Comparison of ENCODE assay signal across 14 cellular contexts in genomic region chr2:12884713-12885282, GRCh38.
DNase-seq lines count a peak whose midpoint lies in the region; ATAC-seq, FAIRE-seq and TF ChIP-seq lines count a peak whose summit lies in the region.
"Had no signal": no experiment of that assay in that cellular context is flagged by ENCODE, and none has a peak within 500 bp of the region (broad histone marks: within the 10 kb centered on the region; RNA-seq: fewer than 3 reads in every experiment).

No MANE protein-coding gene starts in this region.

- intact Hi-C loops in CD4-positive, alpha-beta T cell (cut with DNase I, micrococcal nuclease): no loop called here

- H3K9me3 ChIP-seq in upper lobe of left lung: no peaks in the 10 kb centered on the region
- H3K9me3 ChIP-seq in CD4-positive, alpha-beta T cell (ENCODE audit: control insufficient read depth, low read length): no peaks in the 10 kb centered on the region

- 50 to 52% methylated on average over 5 to 7 of the region's 7 CpGs for WGBS in upper lobe of left lung, 2 donors

- peaks cover 15 to 18% (median 16%) of the 10 kb centered on the region in 4 donors for H3K4me1 ChIP-seq in upper lobe of left lung

- H3K4me3 Mint-ChIP-seq in CD4-positive, alpha-beta T cell: no peak overlapping the region
- H3K4me3 Mint-ChIP-seq: brain, immature natural killer cell had no signal

- H3K36me3 Mint-ChIP-seq in CD4-positive, alpha-beta T cell (ENCODE audit: low read depth): no peaks in the 10 kb centered on the region
- H3K36me3 Mint-ChIP-seq: brain had no signal

- DNase-seq in LHCN-M2 (ENCODE audit: low read depth) (peak; percentile 93), brain pericyte (ENCODE audit: low read depth, low spot score) (peak; percentile 37), left kidney (ENCODE audit: low read depth, low spot score) (peak; percentile 27), upper lobe of left lung (peak in 1 of 2 donors; percentile 38), NCI-H2107 treated with DMSO at 0.1 percent for 48 hours (lab: John Stamatoyannopoulos, UW; ENCODE audit: unreplicated experiment) (no peak), GM12892 (ENCODE audit: insufficient read length) (no peak)
- DNase-seq in stimulated activated naive CD8-positive, alpha-beta T cell treated with anti-CD3 and anti-CD28 coated beads, Interleukin-15, Interleukin-2, amounts not matched to agents 100 U/mL and 50 U/mL, for 24 hours: no peak
- DNase-seq in CD4-positive, alpha-beta T cell: no peak
- DNase-seq: activated CD4-positive, alpha-beta T cell treated with anti-CD3 and anti-CD28 coated beads for 4 hours; immature natural killer cell; KBM-7; stimulated activated CD4-positive, alpha-beta T cell treated with anti-CD3 and anti-CD28 coated beads, Interleukin-4, amount 100 ng/mL, for 1 hour had no signal

- no peaks in the 10 kb centered on the region for H3K27me3 Mint-ChIP-seq in CD4-positive, alpha-beta T cell
- H3K27me3 Mint-ChIP-seq: brain had no signal

- CTCF ChIA-PET in CD4-positive, alpha-beta T cell (lab: Charles Lee): interaction anchor here (1.7 kb wide), 1 partner anchor 17 kb away, joined by 3 read pairs; no protein-coding TSS in a partner anchor

- TF ChIP-seq POLR2A in upper lobe of left lung (IDR thresholded peaks at IDR 0.05): no peak
- TF ChIP-seq POLR2A in GM12892 (IDR thresholded peaks at IDR 0.05; ENCODE audit: low read depth, low read length): no peak

- no peak for TF ChIP-seq CTCF in upper lobe of left lung (IDR thresholded peaks at IDR 0.05)
- no peak for TF ChIP-seq CTCF in CD4-positive, alpha-beta T cell (IDR thresholded peaks at IDR 0.05)

- no peaks in the 10 kb centered on the region for H3K36me3 ChIP-seq in upper lobe of left lung

- TF ChIP-seq EP300 in upper lobe of left lung (IDR thresholded peaks at IDR 0.05): peak in 2 of 4 donors; percentile 60 to 83

- peak; percentile 59 to 61 for ATAC-seq in upper lobe of left lung (ENCODE audit: low FRiP score in 2 of 2)
- no peak for ATAC-seq in stimulated activated naive CD8-positive, alpha-beta T cell treated with anti-CD3 and anti-CD28 coated beads, Interleukin-15, Interleukin-2, amounts not matched to agents 100 U/mL and 50 U/mL, for 24 hours
- no peak for ATAC-seq in CD4-positive, alpha-beta T cell (ENCODE audit: poor library complexity)
- ATAC-seq: GM12878 had no signal

- H3K4me1 Mint-ChIP-seq in CD4-positive, alpha-beta T cell (ENCODE audit: low read depth): no peaks in the 10 kb centered on the region
- H3K4me1 Mint-ChIP-seq: brain, immature natural killer cell had no signal

- H3K9me3 Mint-ChIP-seq in CD4-positive, alpha-beta T cell: no peaks in the 10 kb centered on the region
- H3K9me3 Mint-ChIP-seq: brain had no signal

- no peak for FAIRE-seq in GM12892 (lab: Jason Lieb, UNC)
- FAIRE-seq: GM12878 had no signal

- H3K4me3 ChIP-seq in upper lobe of left lung: no peak overlapping the region
- H3K4me3 ChIP-seq: GM12878 had no signal

- peak overlapping the region in 3 of 4 donors; percentile 49 to 53 (median 53) for H3K27ac ChIP-seq in upper lobe of left lung
- no peak overlapping the region for H3K27ac ChIP-seq in CD4-positive, alpha-beta T cell (ENCODE audit: low read depth, low read length)

- no peak overlapping the region for H3K27ac Mint-ChIP-seq in CD4-positive, alpha-beta T cell
- H3K27ac Mint-ChIP-seq: brain, immature natural killer cell had no signal

- no peaks in the 10 kb centered on the region for H3K27me3 ChIP-seq in upper lobe of left lung
- no peaks in the 10 kb centered on the region for H3K27me3 ChIP-seq in CD4-positive, alpha-beta T cell (ENCODE audit: control insufficient read depth, insufficient read depth, low read length)

- POLR2A ChIA-PET in CD4-positive, alpha-beta T cell (lab: Charles Lee): no interaction called here

Comparison
In these comparisons a context has a peak if more than half of its experiments do, and no peak if none do; other contexts are left out.
1. DNase-seq: peak in LHCN-M2 (single experiment), brain pericyte (single experiment) and left kidney (single experiment); none in NCI-H2107 treated with DMSO at 0.1 percent for 48 hours (single experiment), stimulated activated naive CD8-positive, alpha-beta T cell treated with anti-CD3 and anti-CD28 coated beads, Interleukin-15, Interleukin-2, amounts not matched to agents 100 U/mL and 50 U/mL, for 24 hours (single experiment), GM12892 (single experiment) and CD4-positive, alpha-beta T cell (0 of 10).
2. ATAC-seq: peak in upper lobe of left lung (2 of 2); none in stimulated activated naive CD8-positive, alpha-beta T cell treated with anti-CD3 and anti-CD28 coated beads, Interleukin-15, Interleukin-2, amounts not matched to agents 100 U/mL and 50 U/mL, for 24 hours (single experiment) and CD4-positive, alpha-beta T cell (single experiment).